In the genomic region with DNA sequence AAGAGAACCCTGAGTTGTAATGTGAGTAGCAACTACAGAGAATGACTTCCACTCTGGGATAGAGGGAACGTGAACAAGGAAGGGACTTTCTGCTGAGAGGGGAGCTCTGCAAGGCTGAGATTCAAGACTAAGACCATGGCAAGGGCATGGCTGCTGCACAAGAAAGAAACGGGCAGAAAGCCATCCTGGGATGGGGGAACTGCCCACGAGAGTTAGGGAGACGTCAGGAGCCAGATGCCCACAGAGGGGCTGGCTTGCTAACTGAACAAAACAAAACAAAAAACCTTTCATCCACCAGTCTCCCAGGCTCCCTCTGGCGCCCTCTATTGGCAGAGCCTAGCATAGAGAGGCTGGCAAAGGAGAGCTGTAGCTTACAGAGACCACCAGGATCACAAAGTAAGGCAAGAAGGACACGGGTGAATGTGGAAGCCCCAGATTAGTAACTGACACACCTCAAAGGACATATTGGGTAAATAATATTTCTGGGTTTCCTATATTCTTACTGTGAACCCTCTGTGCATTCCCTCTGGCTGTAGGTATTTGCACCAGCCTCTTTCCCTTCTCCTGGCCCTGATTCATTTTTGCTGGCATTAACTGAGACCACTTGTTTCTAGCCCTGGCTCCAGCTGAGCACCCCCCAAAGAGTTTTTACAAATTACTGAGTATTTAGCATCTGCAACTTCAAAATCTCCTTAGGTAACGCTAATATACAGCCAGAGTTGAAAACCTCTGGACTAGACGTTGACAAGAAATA, we compare ENCODE assay signal across 9 cellular contexts.
DNase-seq lines count a peak whose midpoint lies in the region; ATAC-seq, FAIRE-seq and TF ChIP-seq lines count a peak whose summit lies in the region.
"Had no signal": no experiment of that assay in that cellular context is flagged by ENCODE, and none has a peak within 500 bp of the region (broad histone marks: within the 10 kb centered on the region; RNA-seq: fewer than 3 reads in every experiment).

No MANE protein-coding gene starts in this region.

- H3K4me3 ChIP-seq in HEK293 (ENCODE audit: low read depth, low read length), result no peak overlapping the region
- H3K4me3 ChIP-seq in PC-3 (ENCODE audit: low read length), result 0 out of 2 replicates have a peak overlapping the region, but pooled peaks have one; percentile 24
- H3K4me3 ChIP-seq in mammary epithelial cell (replicated peaks in 1 of 3; ENCODE audit: insufficient read depth in 1 of 3, low read depth in 2 of 3, low read length in 3 of 3), result no peak overlapping the region
- no peak overlapping the region for H3K4me3 ChIP-seq in CD4-positive, alpha-beta memory T cell (ENCODE audit: low read length in 2 of 2)

- no peaks in the 10 kb centered on the region for H3K9me2 ChIP-seq in PC-3 (replicated peaks; ENCODE audit: low read length)

- H3K27me3 Mint-ChIP-seq in Calu3 (ENCODE audit: unreplicated experiment), result no peaks in the 10 kb centered on the region
- H3K27me3 Mint-ChIP-seq in CD4-positive, alpha-beta memory T cell, result peaks cover 0 to 7% of the 10 kb centered on the region in 2 donors

- H3K4me1 ChIP-seq in HEK293 (ENCODE audit: control insufficient read depth, insufficient read depth, low read length) (no peaks in the 10 kb centered on the region), PC-3 (ENCODE audit: insufficient read depth, low read length) (no peaks in the 10 kb centered on the region), mammary epithelial cell (ENCODE audit: insufficient read depth, low read length) (no peaks in the 10 kb centered on the region)
- no peaks in the 10 kb centered on the region for H3K4me1 ChIP-seq in CD4-positive, alpha-beta memory T cell (ENCODE audit: insufficient read depth, low read length)

- no peaks in the 10 kb centered on the region for H3K9me3 Mint-ChIP-seq in Calu3 (ENCODE audit: low read depth, unreplicated experiment)
- H3K9me3 Mint-ChIP-seq in CD4-positive, alpha-beta memory T cell, result peaks cover 0 to 1% (median 0%) of the 10 kb centered on the region in 8 donors

- CTCF ChIA-PET in Calu3 (lab: Charles Lee) (interaction anchor here (0.6 to 2.5 kb wide), 8 partner anchors 34 to 585 kb away, joined by 3 to 23 read pairs (median 5); no protein-coding TSS in a partner anchor), HEK293 (lab: Yijun Ruan, JAX) (interaction anchor here (0.5 to 3.3 kb wide), 58 partner anchors 8 to 1395 kb away, joined by 3 to 33 read pairs (median 4); no protein-coding TSS in a partner anchor), PC-3 (lab: Charles Lee) (interaction anchor here (0.5 to 1.0 kb wide), 5 partner anchors 145 to 538 kb away, joined by 3 to 7 read pairs (median 5); no protein-coding TSS in a partner anchor), mammary epithelial cell (lab: Charles Lee; ENCODE audit: low non-redundant PET) (interaction anchor here (0.6 to 1.0 kb wide), 7 partner anchors 52 to 279 kb away, joined by 3 to 9 read pairs (median 4); no protein-coding TSS in a partner anchor)
- CTCF ChIA-PET in CD4-positive, alpha-beta memory T cell (lab: Charles Lee; ENCODE audit: partially characterized antibody), result no interaction called here

- no peak for FAIRE-seq in GM12891 (lab: Jason Lieb, UNC)
- FAIRE-seq: TTC549 had no signal

- H3K4me2 ChIP-seq in PC-3 (ENCODE audit: low read length) (peak overlapping the region; percentile 42; the same call in 1 of the 2 replicates), mammary epithelial cell (ENCODE audit: insufficient read depth, low read depth, low read length) (no peak overlapping the region)

- H3K27ac ChIP-seq in HEK293 (ENCODE audit: extremely low read depth, low read depth, low read length) (no peak overlapping the region), PC-3 (ENCODE audit: low read length) (no peak overlapping the region), mammary epithelial cell (ENCODE audit: insufficient read depth, low read depth, low read length) (no peak overlapping the region)
- H3K27ac ChIP-seq in CD4-positive, alpha-beta memory T cell (ENCODE audit: low read depth, low read length), result no peak overlapping the region

- BruUV-seq in Calu3 (replicated peaks; lab: Mats Ljungman, UMichigan) (no TSS peak), PC-3 (replicated peaks; lab: Mats Ljungman, UMichigan) (no TSS peak), mammary epithelial cell (replicated peaks; lab: Mats Ljungman, UMichigan) (no TSS peak)

- peak; percentile 35; the same call in 1 of the 2 replicates for ATAC-seq in PC-3

- intact Hi-C loops in Calu3 (cut with micrococcal nuclease; ENCODE audit: unreplicated experiment), result loop anchor here (2.0 to 10.0 kb wide), 3 partner anchors 130 to 256 kb away; no protein-coding TSS in a partner anchor
- intact Hi-C loops in PC-3 (cut with micrococcal nuclease), result loop anchor here (2.0 to 5.0 kb wide), 2 partner anchors 173 to 256 kb away; no protein-coding TSS in a partner anchor
- intact Hi-C loops in mammary epithelial cell (cut with micrococcal nuclease), result loop anchor here (1.0 kb wide), 3 partner anchors 173 to 280 kb away; no protein-coding TSS in a partner anchor
- intact Hi-C loops in CD4-positive, alpha-beta memory T cell (cut with micrococcal nuclease), result no loop called here

- in situ Hi-C loops in mammary epithelial cell (cut with MboI; ENCODE audit: low sequenced_read_pairs in 2 of 2), result loop anchor here (10.0 to 25.0 kb wide), 3 partner anchors 173 to 260 kb away; no protein-coding TSS in a partner anchor

- H2AFZ ChIP-seq in PC-3 (ENCODE audit: low read length) (no peak overlapping the region), mammary epithelial cell (ENCODE audit: low read depth, low read length) (no peak overlapping the region)

- no peak for TF ChIP-seq POLR2A in GM12891 (IDR thresholded peaks at IDR 0.05; ENCODE audit: low read depth, low read length)

- H3K27ac Mint-ChIP-seq in Calu3 (ENCODE audit: unreplicated experiment), result no peak overlapping the region
- no peak overlapping the region for H3K27ac Mint-ChIP-seq in CD4-positive, alpha-beta memory T cell

- dilution Hi-C loops in mammary epithelial cell (cut with HindIII; ENCODE audit: low sequenced_read_pairs), result no loop called here

- H3K27me3 ChIP-seq in PC-3 (ENCODE audit: low read length) (peaks cover 20% of the 10 kb centered on the region; the same call in 1 of the 2 replicates), mammary epithelial cell (ENCODE audit: insufficient read depth, low read length) (no peaks in the 10 kb centered on the region)
- H3K27me3 ChIP-seq in CD4-positive, alpha-beta memory T cell (ENCODE audit: insufficient read depth, low read length), result no peaks in the 10 kb centered on the region

- peak; percentile 88 for TF ChIP-seq CTCF in Calu3 (IDR thresholded peaks at IDR 0.05; ENCODE audit: unreplicated experiment)
- peak; percentile 70 for TF ChIP-seq CTCF in HEK293 (tag by site-specific recombination; IDR thresholded peaks at IDR 0.05)
- peak; percentile 86 for TF ChIP-seq CTCF in PC-3 (conservative IDR thresholded peaks at IDR 0.05; ENCODE audit: low read depth, low read length)
- TF ChIP-seq CTCF in mammary epithelial cell (conservative IDR thresholded peaks at IDR 0.05 in 1 of 2, IDR thresholded peaks at IDR 0.05 in 1 of 2; ENCODE audit: extremely low read depth in 1 of 2, insufficient read depth in 1 of 2, low read depth in 1 of 2, low read length in 2 of 2), result peak; percentile 98

- H3K79me2 ChIP-seq in PC-3 (ENCODE audit: low read length) (no peaks in the 10 kb centered on the region), mammary epithelial cell (ENCODE audit: insufficient read depth, low read length) (no peaks in the 10 kb centered on the region)

- H4K20me1 ChIP-seq in PC-3 (ENCODE audit: low read length), result no peaks in the 10 kb centered on the region
- no peaks in the 10 kb centered on the region for H4K20me1 ChIP-seq in mammary epithelial cell (ENCODE audit: insufficient read depth, low read length)

- H3K36me3 Mint-ChIP-seq in Calu3 (ENCODE audit: insufficient read depth, unreplicated experiment), result no peaks in the 10 kb centered on the region
- H3K36me3 Mint-ChIP-seq in CD4-positive, alpha-beta memory T cell, result no peaks in the 10 kb centered on the region

- peaks cover 8% of the 10 kb centered on the region for H3K4me1 Mint-ChIP-seq in Calu3 (ENCODE audit: low read depth, unreplicated experiment)
- H3K4me1 Mint-ChIP-seq in CD4-positive, alpha-beta memory T cell, result no peaks in the 10 kb centered on the region

- H3K36me3 ChIP-seq in HEK293 (ENCODE audit: control insufficient read depth in 2 of 2, insufficient read depth in 1 of 2, low read length in 2 of 2) (no peaks in the 10 kb centered on the region), PC-3 (ENCODE audit: low read depth, low read length) (no peaks in the 10 kb centered on the region), mammary epithelial cell (ENCODE audit: insufficient read depth, low read length) (no peaks in the 10 kb centered on the region)
- no peaks in the 10 kb centered on the region for H3K36me3 ChIP-seq in CD4-positive, alpha-beta memory T cell (ENCODE audit: insufficient read depth, low read length)

- 38% methylated on average over 8 of the region's 8 CpGs for WGBS in mammary epithelial cell (ENCODE audit: low coverage, missing lambda C conversion rate)

- H3K9ac ChIP-seq in PC-3 (ENCODE audit: low read length) (no peak overlapping the region), mammary epithelial cell (ENCODE audit: insufficient read depth, low read length) (no peak overlapping the region)

- POLR2A ChIA-PET in HEK293 (lab: Yijun Ruan, JAX) (no interaction called here), PC-3 (lab: Charles Lee; ENCODE audit: unreplicated experiment) (no interaction called here)
- POLR2A ChIA-PET in CD4-positive, alpha-beta memory T cell (lab: Charles Lee; ENCODE audit: partially characterized antibody), result no interaction called here

- no peak overlapping the region for H3K4me3 Mint-ChIP-seq in Calu3 (ENCODE audit: low read depth, unreplicated experiment)
- no peak overlapping the region for H3K4me3 Mint-ChIP-seq in CD4-positive, alpha-beta memory T cell

- no peaks in the 10 kb centered on the region for H3F3A ChIP-seq in PC-3 (ENCODE audit: low read length, unreplicated experiment)

- H3K9me3 ChIP-seq in HEK293 (ENCODE audit: control insufficient read depth, insufficient read depth, low read depth, low read length) (no peaks in the 10 kb centered on the region), PC-3 (ENCODE audit: low read length) (no peaks in the 10 kb centered on the region), mammary epithelial cell (replicated peaks; ENCODE audit: insufficient read depth, low read length) (no peaks in the 10 kb centered on the region)
- H3K9me3 ChIP-seq in CD4-positive, alpha-beta memory T cell (ENCODE audit: control insufficient read depth in 1 of 2, low read length in 2 of 2), result no peaks in the 10 kb centered on the region

- DNase-seq in Calu3 (peak; percentile 83), PC-3 (peak; percentile 75), mammary epithelial cell (peak; percentile 21), kidney tubule cell (ENCODE audit: low spot score) (peak; percentile 56), GM12891 (ENCODE audit: insufficient read length, low spot score) (no peak)
- DNase-seq in stimulated activated CD4-positive, alpha-beta T cell treated with anti-CD3 and anti-CD28 coated beads, Interleukin-4, amount 100 ng/mL, for 1 hour, result peak; percentile 25
- DNase-seq in CD4-positive, alpha-beta memory T cell, result no peak

TF ChIP-seq in GM12891, 5 proteins besides CTCF, POLR2A, EP300 and RAD21 (continues in another document):
- TF ChIP-seq PAX5 (IDR thresholded peaks at IDR 0.05; ENCODE audit: insufficient read depth, low read length, severe bottlenecking) (no peak), TAF1 (IDR thresholded peaks at IDR 0.05; ENCODE audit: low read depth, low read length) (no peak), POU2F2 (IDR thresholded peaks at IDR 0.05; ENCODE audit: low read depth, low read length) (no peak)

Comparison
In these comparisons a context has a peak if more than half of its experiments do, and no peak if none do; other contexts are left out.
1. DNase-seq: peak in Calu3 (single experiment), PC-3 (single experiment), mammary epithelial cell (single experiment), kidney tubule cell (single experiment) and stimulated activated CD4-positive, alpha-beta T cell treated with anti-CD3 and anti-CD28 coated beads, Interleukin-4, amount 100 ng/mL, for 1 hour (single experiment); none in CD4-positive, alpha-beta memory T cell (0 of 5) and GM12891 (single experiment).
2. Peak in every context shown above with its lines, with median percentiles within 50 percentile points of each other: CTCF ChIP-seq.